In the genomic region with DNA sequence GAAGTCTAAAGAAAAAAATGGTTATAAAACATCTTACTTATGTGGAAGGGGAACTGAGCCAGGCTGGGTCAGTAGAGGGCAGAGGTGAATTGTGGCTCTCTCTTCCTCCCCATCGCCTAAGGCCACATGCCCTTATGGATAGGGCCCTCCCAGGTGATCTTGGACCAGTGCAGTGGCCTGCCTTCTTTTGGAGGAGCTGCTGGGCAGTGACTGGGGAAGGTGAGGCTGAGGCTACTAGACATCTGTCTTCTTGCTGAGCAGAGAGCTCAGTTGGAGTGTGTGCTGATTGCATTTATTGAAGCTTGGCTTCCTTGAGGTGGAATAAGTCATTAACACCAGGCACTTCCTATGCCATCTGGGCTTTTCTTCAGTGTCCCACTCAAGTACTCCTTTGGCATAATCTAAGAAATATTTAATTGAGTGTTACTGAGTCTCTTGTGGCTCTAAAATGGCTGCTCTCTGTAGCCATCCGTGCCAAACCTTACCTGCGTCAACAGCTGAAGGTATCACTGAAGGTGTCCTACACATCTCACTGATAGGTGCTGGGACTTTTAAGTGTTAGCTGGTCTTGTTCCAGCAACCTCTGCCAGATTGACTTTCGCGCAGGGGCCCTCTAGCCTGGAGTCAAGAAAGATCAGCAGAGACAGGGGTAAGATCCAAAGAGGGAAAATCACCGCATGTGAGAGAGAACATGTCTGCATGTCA, we compare ENCODE assay signal across 17 cellular contexts.
DNase-seq lines count a peak whose midpoint lies in the region; ATAC-seq and TF ChIP-seq lines count a peak whose summit lies in the region.
"Had no signal": no experiment of that assay in that cellular context is flagged by ENCODE, and none has a peak within 500 bp of the region (broad histone marks: within the 10 kb centered on the region; RNA-seq: fewer than 3 reads in every experiment).

No MANE protein-coding gene starts in this region.

- H3K9ac ChIP-seq in SK-N-SH: no peak overlapping the region

- CTCF ChIA-PET in SK-N-SH (lab: Yijun Ruan, JAX) (interaction anchor here (2.1 kb wide), 1 partner anchor 16 kb away, joined by 5 read pairs; no protein-coding TSS in a partner anchor), RWPE1 (lab: Yijun Ruan, JAX) (interaction anchor here (0.7 kb wide), 1 partner anchor 13 kb away, joined by 3 read pairs; no protein-coding TSS in a partner anchor)

- H3K4me1 ChIP-seq in SK-N-SH (ENCODE audit: control insufficient read depth in 1 of 2, insufficient read depth in 2 of 2, low read depth in 1 of 2, low read length in 1 of 2) (peaks cover 0 to 11% of the 10 kb centered on the region in 2 experiments; a peak in 2 of 4 replicates), gastroesophageal sphincter (peaks cover 4 to 34% (median 7%) of the 10 kb centered on the region in 3 donors)

- TF ChIP-seq EP300 in SK-N-SH (IDR thresholded peaks at IDR 0.05; ENCODE audit: borderline replicate concordance in 1 of 2, low read depth in 1 of 2, low read length in 1 of 2): no peak
- TF ChIP-seq EP300 in gastroesophageal sphincter (IDR thresholded peaks at IDR 0.05): no peak

- ATAC-seq in SK-N-SH treated with all-trans-retinoic acid at 6 μM for 48 hours (peak; percentile 32), gastroesophageal sphincter (no peak), left colon (peak; percentile 8)

- 66% methylated on average over 6 of the region's 6 CpGs for WGBS in SK-N-SH (ENCODE audit: low lambda C conversion rate)
- WGBS in gastroesophageal sphincter (ENCODE audit: low coverage in 1 of 2), 2 donors: 86% methylated on average over 5 of the region's 6 CpGs; no CpG with 5 or more reads in 1 of the 2 donors

- no peak overlapping the region for H3K4me2 ChIP-seq in SK-N-SH

- TF ChIP-seq POLR2A in gastroesophageal sphincter (IDR thresholded peaks at IDR 0.05): no peak

- no peak overlapping the region for H3K27ac Mint-ChIP-seq in activated CD4-positive, alpha-beta T cell treated with anti-CD3 and anti-CD28 coated beads, Interleukin-2, amount 10 ng/mL, durations not matched to agents 24 days and 14 days
- H3K27ac Mint-ChIP-seq: IgD-negative memory B cell had no signal

- POLR2A ChIA-PET in SK-N-SH (lab: Yijun Ruan, JAX): no interaction called here
- POLR2A ChIA-PET in RWPE1 (lab: Yijun Ruan, JAX; ENCODE audit: low non-redundant PET): no interaction called here

- no peak for TF ChIP-seq CTCF in SK-N-SH (IDR thresholded peaks at IDR 0.05)
- TF ChIP-seq CTCF in gastroesophageal sphincter (IDR thresholded peaks at IDR 0.05): no peak
- no peak for TF ChIP-seq CTCF in RWPE1 (conservative IDR thresholded peaks at IDR 0.05; ENCODE audit: low read depth)

- peaks cover 23% of the 10 kb centered on the region; the same call in 1 of the 2 replicates for H3K79me2 ChIP-seq in SK-N-SH (ENCODE audit: insufficient read depth)

- no peaks in the 10 kb centered on the region for H3K4me1 Mint-ChIP-seq in activated CD4-positive, alpha-beta T cell treated with anti-CD3 and anti-CD28 coated beads, Interleukin-2, amount 10 ng/mL, durations not matched to agents 24 days and 14 days

- no peaks in the 10 kb centered on the region for H3K36me3 Mint-ChIP-seq in activated CD4-positive, alpha-beta T cell treated with anti-CD3 and anti-CD28 coated beads, Interleukin-2, amount 10 ng/mL, durations not matched to agents 24 days and 14 days (ENCODE audit: low read depth)
- H3K36me3 Mint-ChIP-seq: IgD-negative memory B cell had no signal

- H3K9me3 ChIP-seq in SK-N-SH: no peaks in the 10 kb centered on the region
- no peaks in the 10 kb centered on the region for H3K9me3 ChIP-seq in gastroesophageal sphincter

- H3K27ac ChIP-seq in SK-N-SH (ENCODE audit: low read depth in 2 of 2, low read length in 1 of 2): peak overlapping the region in 1 of 2 experiments; percentile 24; a peak in 1 of 4 replicates
- H3K27ac ChIP-seq in gastroesophageal sphincter: peak overlapping the region in 3 of 4 donors; percentile 1 to 37 (median 31)
- no peak overlapping the region for H3K27ac ChIP-seq in RWPE1
- H3K27ac ChIP-seq: C4-2B had no signal

- H3K4me3 Mint-ChIP-seq in activated CD4-positive, alpha-beta T cell treated with anti-CD3 and anti-CD28 coated beads, Interleukin-2, amount 10 ng/mL, durations not matched to agents 24 days and 14 days: no peak overlapping the region
- H3K4me3 Mint-ChIP-seq: IgD-negative memory B cell had no signal

- H2AFZ ChIP-seq in SK-N-SH (ENCODE audit: low read depth): no peak overlapping the region

- H3K9me2 ChIP-seq in SK-N-SH: no peaks in the 10 kb centered on the region

- H4K20me1 ChIP-seq in SK-N-SH (ENCODE audit: insufficient read depth): no peaks in the 10 kb centered on the region

- no peaks in the 10 kb centered on the region for H3K9me3 Mint-ChIP-seq in activated CD4-positive, alpha-beta T cell treated with anti-CD3 and anti-CD28 coated beads, Interleukin-2, amount 10 ng/mL, durations not matched to agents 24 days and 14 days
- H3K9me3 Mint-ChIP-seq: IgD-negative memory B cell had no signal

- H3F3A ChIP-seq in SK-N-SH (replicated peaks; ENCODE audit: insufficient read depth): peaks cover 41% of the 10 kb centered on the region

- intact Hi-C loops in left colon (cut with DNase I, micrococcal nuclease): no loop called here
- intact Hi-C loops in activated CD4-positive, alpha-beta T cell treated with anti-CD3 and anti-CD28 coated beads, Interleukin-2, amount 10 ng/mL, durations not matched to agents 24 days and 14 days (cut with micrococcal nuclease): no loop called here

- H3K4me3 ChIP-seq in SK-N-SH (ENCODE audit: low read depth in 2 of 2, low read length in 1 of 2) (no peak overlapping the region), gastroesophageal sphincter (no peak overlapping the region)

- no peak for TF ChIP-seq RAD21 in SK-N-SH (IDR thresholded peaks at IDR 0.05; ENCODE audit: low read length)

- H3K36me3 ChIP-seq in SK-N-SH (replicated peaks in 1 of 2; ENCODE audit: control insufficient read depth in 1 of 2, insufficient read depth in 2 of 2, low read length in 1 of 2): peaks cover 0 to 19% of the 10 kb centered on the region in 2 experiments
- H3K36me3 ChIP-seq in gastroesophageal sphincter: no peaks in the 10 kb centered on the region

- no peaks in the 10 kb centered on the region for H3K27me3 ChIP-seq in SK-N-SH (ENCODE audit: insufficient read depth)
- no peaks in the 10 kb centered on the region for H3K27me3 ChIP-seq in gastroesophageal sphincter

- H3K27me3 Mint-ChIP-seq in activated CD4-positive, alpha-beta T cell treated with anti-CD3 and anti-CD28 coated beads, Interleukin-2, amount 10 ng/mL, durations not matched to agents 24 days and 14 days: no peaks in the 10 kb centered on the region

- DNase-seq in SK-N-SH: no peak
- DNase-seq in left colon: no peak
- no peak for DNase-seq in RWPE1 (ENCODE audit: low spot score)
- DNase-seq in activated CD8-positive, alpha-beta memory T cell treated with anti-CD3 and anti-CD28 coated beads for 24 hours: no peak
- no peak for DNase-seq in activated CD4-positive, alpha-beta T cell treated with anti-CD3 and anti-CD28 coated beads, Interleukin-2, amount 10 ng/mL, durations not matched to agents 24 days and 14 days
- no peak for DNase-seq in DMS 273 treated with DMSO at 0.1 percent for 48 hours (lab: John Stamatoyannopoulos, UW)
- DNase-seq: DMS153, HCEC 1CT, NCI-H1436, NCI-H2081 treated with DMSO at 0.1 percent for 48 hours, NCI-H345, NCI-H774, SHP77 treated with DMSO at 0.1 percent for 48 hours had no signal

TF ChIP-seq in SK-N-SH treated with all-trans-retinoic acid at 6 μM for 48 hours, 23 proteins besides CTCF, POLR2A, EP300 and RAD21:
- TF ChIP-seq GLIS3 (CRISPR knock-in tag; IDR thresholded peaks at IDR 0.05) (no peak), ZNF565 (CRISPR knock-in tag; conservative IDR thresholded peaks at IDR 0.05; ENCODE audit: low read depth) (no peak)

TF ChIP-seq in SK-N-SH, 30 proteins besides CTCF, POLR2A, EP300 and RAD21:
- no peak for TF ChIP-seq NRF1 (IDR thresholded peaks at IDR 0.05; ENCODE audit: low read depth, low read length)
- TF ChIP-seq JUND (IDR thresholded peaks at IDR 0.05): no peak
- TF ChIP-seq, protein P1, sequence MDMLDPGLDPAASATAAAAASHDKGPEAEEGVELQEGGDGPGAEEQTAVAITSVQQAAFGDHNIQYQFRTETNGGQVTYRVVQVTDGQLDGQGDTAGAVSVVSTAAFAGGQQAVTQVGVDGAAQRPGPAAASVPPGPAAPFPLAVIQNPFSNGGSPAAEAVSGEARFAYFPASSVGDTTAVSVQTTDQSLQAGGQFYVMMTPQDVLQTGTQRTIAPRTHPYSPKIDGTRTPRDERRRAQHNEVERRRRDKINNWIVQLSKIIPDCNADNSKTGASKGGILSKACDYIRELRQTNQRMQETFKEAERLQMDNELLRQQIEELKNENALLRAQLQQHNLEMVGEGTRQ (IDR thresholded peaks at IDR 0.05; ENCODE audit: borderline replicate concordance, low read depth, low read length): no peak
- no peak for TF ChIP-seq FOXJ3 (CRISPR knock-in tag; IDR thresholded peaks at IDR 0.05)
- no peak for TF ChIP-seq MXI1 (IDR thresholded peaks at IDR 0.05; ENCODE audit: low read depth, low read length)
- TF ChIP-seq, protein P2, sequence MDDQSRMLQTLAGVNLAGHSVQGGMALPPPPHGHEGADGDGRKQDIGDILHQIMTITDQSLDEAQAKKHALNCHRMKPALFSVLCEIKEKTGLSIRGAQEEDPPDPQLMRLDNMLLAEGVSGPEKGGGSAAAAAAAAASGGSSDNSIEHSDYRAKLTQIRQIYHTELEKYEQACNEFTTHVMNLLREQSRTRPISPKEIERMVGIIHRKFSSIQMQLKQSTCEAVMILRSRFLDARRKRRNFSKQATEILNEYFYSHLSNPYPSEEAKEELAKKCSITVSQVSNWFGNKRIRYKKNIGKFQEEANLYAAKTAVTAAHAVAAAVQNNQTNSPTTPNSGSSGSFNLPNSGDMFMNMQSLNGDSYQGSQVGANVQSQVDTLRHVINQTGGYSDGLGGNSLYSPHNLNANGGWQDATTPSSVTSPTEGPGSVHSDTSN (IDR thresholded peaks at IDR 0.05): no peak
- TF ChIP-seq, protein P3, sequence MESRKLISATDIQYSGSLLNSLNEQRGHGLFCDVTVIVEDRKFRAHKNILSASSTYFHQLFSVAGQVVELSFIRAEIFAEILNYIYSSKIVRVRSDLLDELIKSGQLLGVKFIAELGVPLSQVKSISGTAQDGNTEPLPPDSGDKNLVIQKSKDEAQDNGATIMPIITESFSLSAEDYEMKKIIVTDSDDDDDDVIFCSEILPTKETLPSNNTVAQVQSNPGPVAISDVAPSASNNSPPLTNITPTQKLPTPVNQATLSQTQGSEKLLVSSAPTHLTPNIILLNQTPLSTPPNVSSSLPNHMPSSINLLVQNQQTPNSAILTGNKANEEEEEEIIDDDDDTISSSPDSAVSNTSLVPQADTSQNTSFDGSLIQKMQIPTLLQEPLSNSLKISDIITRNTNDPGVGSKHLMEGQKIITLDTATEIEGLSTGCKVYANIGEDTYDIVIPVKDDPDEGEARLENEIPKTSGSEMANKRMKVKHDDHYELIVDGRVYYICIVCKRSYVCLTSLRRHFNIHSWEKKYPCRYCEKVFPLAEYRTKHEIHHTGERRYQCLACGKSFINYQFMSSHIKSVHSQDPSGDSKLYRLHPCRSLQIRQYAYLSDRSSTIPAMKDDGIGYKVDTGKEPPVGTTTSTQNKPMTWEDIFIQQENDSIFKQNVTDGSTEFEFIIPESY (IDR thresholded peaks at IDR 0.05; ENCODE audit: borderline replicate concordance, low read depth): no peak
